ENCODE assay signal across 18 cellular contexts in the genomic region with DNA sequence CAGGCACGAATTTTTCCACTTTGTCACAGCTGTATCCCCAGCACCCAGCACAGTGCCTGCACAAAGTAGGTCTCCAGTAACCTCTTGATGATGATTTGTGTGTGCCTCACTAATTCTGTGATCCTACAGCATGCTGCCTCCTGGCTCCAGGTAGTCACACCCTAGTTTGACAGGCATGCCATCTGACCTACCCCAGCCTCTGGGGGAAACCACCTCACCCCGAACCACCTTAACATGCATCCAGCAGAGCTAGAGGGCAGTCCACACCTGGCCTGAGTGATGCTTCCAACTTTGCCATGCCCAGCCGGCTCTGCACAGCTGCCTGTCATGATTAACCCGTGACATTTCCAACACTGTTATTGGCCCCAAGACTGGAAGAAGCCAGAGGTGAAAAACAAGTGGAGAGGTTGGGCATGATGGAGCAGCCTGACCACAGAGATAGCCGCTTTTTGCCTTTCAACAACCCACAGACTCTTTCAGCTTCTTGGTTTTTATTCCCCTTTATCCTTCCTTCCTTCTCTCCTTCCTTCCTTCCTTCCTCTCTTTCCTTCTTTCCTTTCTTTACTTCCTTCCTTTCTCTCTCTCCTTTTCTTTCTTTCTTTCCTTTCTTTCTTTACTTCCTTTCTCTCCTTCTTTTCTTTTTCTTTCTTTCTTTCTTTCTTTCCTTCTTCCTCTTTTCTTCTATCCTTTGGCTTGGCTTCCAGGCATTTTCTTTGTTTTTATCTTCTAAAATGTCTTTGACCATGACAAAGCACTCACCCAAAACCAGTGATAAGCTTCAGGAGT.
DNase-seq lines count a peak whose midpoint lies in the region; ATAC-seq, FAIRE-seq and TF ChIP-seq lines count a peak whose summit lies in the region.
"Had no signal": no experiment of that assay in that cellular context is flagged by ENCODE, and none has a peak within 500 bp of the region (broad histone marks: within the 10 kb centered on the region; RNA-seq: fewer than 3 reads in every experiment).

No MANE protein-coding gene starts in this region.

- H3K4me3 ChIP-seq in K562 (no peak overlapping the region), uterus (no peak overlapping the region)
- H3K4me3 ChIP-seq: GM23248, HAP-1 had no signal

- ATAC-seq in K562: no peak

- H3K9me3 ChIP-seq in K562 (replicated peaks; ENCODE audit: control insufficient read depth, insufficient read depth, low read depth, low read length): no peaks in the 10 kb centered on the region
- no peaks in the 10 kb centered on the region for H3K9me3 ChIP-seq in uterus
- H3K9me3 ChIP-seq: HAP-1 had no signal

- no peaks in the 10 kb centered on the region for H3K9me1 ChIP-seq in K562 (ENCODE audit: control insufficient read depth, insufficient read depth, low read length)

- in situ Hi-C loops in K562 (cut with MboI): no loop called here

- H3K4me1 ChIP-seq in K562 (replicated peaks in 1 of 2; ENCODE audit: control insufficient read depth in 2 of 2, insufficient read depth in 2 of 2, low read length in 2 of 2) (no peaks in the 10 kb centered on the region), uterus (no peaks in the 10 kb centered on the region)
- H3K4me1 ChIP-seq: HAP-1 had no signal

- no peak overlapping the region for H3K27ac ChIP-seq in K562 (ENCODE audit: extremely low read depth, low read depth, low read length)
- H3K27ac ChIP-seq in uterus: no peak overlapping the region
- H3K27ac ChIP-seq: 22Rv1, GM23248 had no signal

- no peak overlapping the region for H3K4me2 ChIP-seq in K562 (ENCODE audit: insufficient read depth, low read length)

- no TSS peak for BruUV-seq in K562 (replicated peaks; lab: Mats Ljungman, UMichigan)

- TF ChIP-seq CTCF in K562 (IDR thresholded peaks at IDR 0.05 in 2 of 3, conservative IDR thresholded peaks at IDR 0.05 in 1 of 3; ENCODE audit: insufficient read depth in 2 of 3, low read depth in 1 of 3, low read length in 3 of 3) (no peak), uterus (IDR thresholded peaks at IDR 0.05) (no peak)

- H3K36me3 ChIP-seq in K562 (ENCODE audit: control insufficient read depth, insufficient read depth, low read length): no peaks in the 10 kb centered on the region
- H3K36me3 ChIP-seq in uterus: no peaks in the 10 kb centered on the region
- H3K36me3 ChIP-seq: HAP-1 had no signal

- no peak for TF ChIP-seq EP300 in K562 (IDR thresholded peaks at IDR 0.05; ENCODE audit: low read length)

- intact Hi-C loops in K562 (cut with micrococcal nuclease): no loop called here
- intact Hi-C loops in uterus (cut with DNase I; ENCODE audit: low total_unique reads): no loop called here
- intact Hi-C loops in head of caudate nucleus (cut with DNase I): no loop called here

- TF ChIP-seq POLR2A in K562 (conservative IDR thresholded peaks at IDR 0.05) (no peak), uterus (IDR thresholded peaks at IDR 0.05) (no peak)

- no peak overlapping the region for H2AFZ ChIP-seq in K562 (ENCODE audit: low read depth, low read length)
- H2AFZ ChIP-seq: GM23248 had no signal

- H4K20me1 ChIP-seq in K562 (replicated peaks; ENCODE audit: control insufficient read depth, insufficient read depth, low read length): no peaks in the 10 kb centered on the region

- H3K79me2 ChIP-seq in K562 (ENCODE audit: control insufficient read depth, insufficient read depth, low read length): no peaks in the 10 kb centered on the region

- CTCF ChIA-PET in K562 (lab: Yijun Ruan, JAX; ENCODE audit: low intra/inter-chr PET ratio): no interaction called here

- no peak overlapping the region for H3K9ac ChIP-seq in K562 (ENCODE audit: insufficient read depth in 1 of 2, low read depth in 2 of 2, low read length in 2 of 2)
- H3K9ac ChIP-seq: GM23248 had no signal

- peak; percentile 19 for DNase-seq in DMS53 (lab: John Stamatoyannopoulos, UW)
- DNase-seq in DMS53 treated with DMSO at 0.1 percent for 48 hours (lab: John Stamatoyannopoulos, UW; ENCODE audit: unreplicated experiment): no peak
- DNase-seq in NAMALWA (ENCODE audit: low spot score): peak; percentile 11
- no peak for DNase-seq in K562 (ENCODE audit: extremely low read depth in 1 of 4, low spot score in 3 of 4)
- DNase-seq in GM19239 (ENCODE audit: insufficient read length, low spot score): no peak
- no peak for DNase-seq in urothelium cell line (ENCODE audit: low spot score)
- DNase-seq in uterus: no peak
- no peak for DNase-seq in head of caudate nucleus
- DNase-seq: AML-193; C1 segment of cervical spinal cord; CD4-positive, alpha-beta T cell; DMS153; GF-D8; GM23248; IMR-90; KG1 had no signal

- POLR2A ChIA-PET in K562 (lab: Yijun Ruan, JAX): interaction anchor here (1.4 kb wide), 1 partner anchor 42 kb away, joined by 3 read pairs; no protein-coding TSS in a partner anchor

- WGBS in K562 (ENCODE audit: insufficient coverage, low coverage, missing lambda C conversion rate): 2% methylated on average over 5 of the region's 5 CpGs

- no peak for TF ChIP-seq RAD21 in K562 (CRISPR knock-in tag; conservative IDR thresholded peaks at IDR 0.05 in 1 of 2, IDR thresholded peaks at IDR 0.05 in 1 of 2)

- FAIRE-seq in K562 (lab: Jason Lieb, UNC): no peak
- no peak for FAIRE-seq in GM19239 (lab: Jason Lieb, UNC)
- no peak for FAIRE-seq in urothelium cell line (lab: Jason Lieb, UNC)

- H3K27me3 ChIP-seq in K562 (ENCODE audit: control insufficient read depth in 2 of 2, insufficient read depth in 2 of 2, low read length in 2 of 2) (peaks cover 0 to 25% of the 10 kb centered on the region in 2 experiments; a peak in 3 of 5 replicates), uterus (no peaks in the 10 kb centered on the region)

TF ChIP-seq in K562, 482 proteins besides CTCF, POLR2A, EP300 and RAD21:
- TF ChIP-seq, protein P1, sequence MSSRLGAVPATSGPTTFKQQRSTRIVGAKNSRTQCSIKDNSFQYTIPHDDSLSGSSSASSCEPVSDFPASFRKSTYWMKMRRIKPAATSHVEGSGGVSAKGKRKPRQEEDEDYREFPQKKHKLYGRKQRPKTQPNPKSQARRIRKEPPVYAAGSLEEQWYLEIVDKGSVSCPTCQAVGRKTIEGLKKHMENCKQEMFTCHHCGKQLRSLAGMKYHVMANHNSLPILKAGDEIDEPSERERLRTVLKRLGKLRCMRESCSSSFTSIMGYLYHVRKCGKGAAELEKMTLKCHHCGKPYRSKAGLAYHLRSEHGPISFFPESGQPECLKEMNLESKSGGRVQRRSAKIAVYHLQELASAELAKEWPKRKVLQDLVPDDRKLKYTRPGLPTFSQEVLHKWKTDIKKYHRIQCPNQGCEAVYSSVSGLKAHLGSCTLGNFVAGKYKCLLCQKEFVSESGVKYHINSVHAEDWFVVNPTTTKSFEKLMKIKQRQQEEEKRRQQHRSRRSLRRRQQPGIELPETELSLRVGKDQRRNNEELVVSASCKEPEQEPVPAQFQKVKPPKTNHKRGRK (tag; IDR thresholded peaks at IDR 0.05): peak; percentile 87
- TF ChIP-seq, protein P2, sequence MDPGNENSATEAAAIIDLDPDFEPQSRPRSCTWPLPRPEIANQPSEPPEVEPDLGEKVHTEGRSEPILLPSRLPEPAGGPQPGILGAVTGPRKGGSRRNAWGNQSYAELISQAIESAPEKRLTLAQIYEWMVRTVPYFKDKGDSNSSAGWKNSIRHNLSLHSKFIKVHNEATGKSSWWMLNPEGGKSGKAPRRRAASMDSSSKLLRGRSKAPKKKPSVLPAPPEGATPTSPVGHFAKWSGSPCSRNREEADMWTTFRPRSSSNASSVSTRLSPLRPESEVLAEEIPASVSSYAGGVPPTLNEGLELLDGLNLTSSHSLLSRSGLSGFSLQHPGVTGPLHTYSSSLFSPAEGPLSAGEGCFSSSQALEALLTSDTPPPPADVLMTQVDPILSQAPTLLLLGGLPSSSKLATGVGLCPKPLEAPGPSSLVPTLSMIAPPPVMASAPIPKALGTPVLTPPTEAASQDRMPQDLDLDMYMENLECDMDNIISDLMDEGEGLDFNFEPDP (CRISPR knock-in tag; IDR thresholded peaks at IDR 0.05): no peak
- TF ChIP-seq HMG20A (CRISPR knock-in tag; conservative IDR thresholded peaks at IDR 0.05): no peak
- TF ChIP-seq, protein P3, sequence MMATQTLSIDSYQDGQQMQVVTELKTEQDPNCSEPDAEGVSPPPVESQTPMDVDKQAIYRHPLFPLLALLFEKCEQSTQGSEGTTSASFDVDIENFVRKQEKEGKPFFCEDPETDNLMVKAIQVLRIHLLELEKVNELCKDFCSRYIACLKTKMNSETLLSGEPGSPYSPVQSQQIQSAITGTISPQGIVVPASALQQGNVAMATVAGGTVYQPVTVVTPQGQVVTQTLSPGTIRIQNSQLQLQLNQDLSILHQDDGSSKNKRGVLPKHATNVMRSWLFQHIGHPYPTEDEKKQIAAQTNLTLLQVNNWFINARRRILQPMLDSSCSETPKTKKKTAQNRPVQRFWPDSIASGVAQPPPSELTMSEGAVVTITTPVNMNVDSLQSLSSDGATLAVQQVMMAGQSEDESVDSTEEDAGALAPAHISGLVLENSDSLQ (IDR thresholded peaks at IDR 0.05): peak; percentile 11; the same call in 1 of the 2 replicates

Comparison
In these comparisons a context has a peak if more than half of its experiments do, and no peak if none do; other contexts are left out.
1. DNase-seq: peak in DMS53 (single experiment) and NAMALWA (single experiment); none in DMS53 treated with DMSO at 0.1 percent for 48 hours (single experiment), K562 (0 of 4), GM19239 (single experiment), urothelium cell line (single experiment), uterus (0 of 2) and head of caudate nucleus (0 of 42).